In the genomic region with DNA sequence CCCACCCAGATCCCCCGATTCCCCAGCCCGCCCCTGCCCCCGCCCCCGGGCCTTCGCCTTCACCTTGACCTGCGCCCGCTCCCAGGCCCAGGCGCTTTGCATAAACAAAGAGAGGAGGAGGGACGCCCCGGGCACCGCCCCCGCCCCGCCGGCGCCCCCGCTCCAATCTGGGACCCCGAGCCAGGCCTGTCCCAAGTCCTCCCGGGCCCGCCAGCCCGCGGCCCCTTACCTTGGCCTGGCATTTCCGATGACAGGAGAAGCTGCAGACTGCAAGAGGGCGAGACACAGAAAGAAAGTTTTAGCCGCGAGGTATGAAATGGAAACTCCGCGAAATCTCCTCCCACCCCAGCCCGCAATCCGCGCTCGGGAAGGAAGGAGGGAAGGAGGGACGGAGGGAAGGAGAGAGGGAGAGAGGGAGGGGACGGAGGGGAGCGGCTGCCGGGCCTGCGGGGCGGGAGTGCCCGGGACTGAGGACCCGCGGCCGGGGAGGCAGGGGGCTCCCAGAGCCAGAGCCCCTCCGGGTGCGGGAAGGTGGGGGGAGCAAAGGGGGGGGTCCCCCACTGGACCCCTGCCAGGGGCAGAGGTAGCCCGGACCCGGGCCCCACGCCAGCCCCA, we compare ENCODE assay signal across 11 cellular contexts. TPM values are rescaled to one million over a fixed set of nuclear protein-coding genes. Genes with fewer than 3 reads are reported as not detected.
DNase-seq lines count a peak whose midpoint lies in the region; ATAC-seq, FAIRE-seq and TF ChIP-seq lines count a peak whose summit lies in the region.
"Had no signal": no experiment of that assay in that cellular context is flagged by ENCODE, and none has a peak within 500 bp of the region (broad histone marks: within the 10 kb centered on the region; RNA-seq: fewer than 3 reads in every experiment).

No MANE protein-coding gene starts in this region.

- FAIRE-seq in HepG2 (lab: Jason Lieb, UNC): no peak

- no peaks in the 10 kb centered on the region for H3K36me3 ChIP-seq in HepG2 (replicated peaks in 1 of 2; ENCODE audit: control insufficient read depth in 1 of 2, insufficient read depth in 2 of 2, low read length in 2 of 2)
- H3K36me3 ChIP-seq in spleen: no peaks in the 10 kb centered on the region

- ATAC-seq in HepG2 (peak; percentile 43), GM21367 (IDR thresholded peaks at IDR 0.05; ENCODE audit: unreplicated experiment) (no peak), HG02763 (IDR thresholded peaks at IDR 0.05; ENCODE audit: unreplicated experiment) (no peak)
- ATAC-seq: SK-N-SH treated with all-trans-retinoic acid at 6 μM for 48 hours had no signal

- H3K4me3 Mint-ChIP-seq in endothelial cell (ENCODE audit: unreplicated experiment): peak overlapping the region; percentile 86
- H3K4me3 Mint-ChIP-seq: IgD-negative memory B cell, naive B cell had no signal

- peak; percentile 36 for DNase-seq in NCI-H2227 treated with DMSO at 0.1 percent for 48 hours (lab: John Stamatoyannopoulos, UW)
- DNase-seq in endothelial cell (ENCODE audit: low spot score): no peak
- DNase-seq in HepG2 (ENCODE audit: low spot score): no peak
- DNase-seq in spleen: peak; percentile 65
- DNase-seq in NCI-H1436 treated with DMSO at 0.1 percent for 48 hours (lab: John Stamatoyannopoulos, UW): no peak
- no peak for DNase-seq in OCI-M2 (lab: John Stamatoyannopoulos, UW; ENCODE audit: unreplicated experiment)
- DNase-seq: naive B cell had no signal

- intact Hi-C loops in HepG2 (cut with micrococcal nuclease; ENCODE audit: unreplicated experiment): no loop called here
- intact Hi-C loops in spleen (cut with DNase I; ENCODE audit: low total_unique reads): no loop called here

- peaks cover 9% of the 10 kb centered on the region for H3K27me3 Mint-ChIP-seq in endothelial cell (ENCODE audit: unreplicated experiment)

- H3K27ac ChIP-seq in HepG2 (ENCODE audit: extremely low read length, insufficient read depth, low read length) (no peak overlapping the region), spleen (peak overlapping the region; percentile 35 to 77 (median 68))

- CTCF ChIA-PET in HepG2 (lab: Yijun Ruan, JAX; ENCODE audit: low intra/inter-chr PET ratio, low total read pairs): no interaction called here

- POLR2A ChIA-PET in HepG2 (lab: Yijun Ruan, JAX): no interaction called here

- peaks cover 24% of the 10 kb centered on the region for H3K4me1 Mint-ChIP-seq in endothelial cell (ENCODE audit: unreplicated experiment)
- H3K4me1 Mint-ChIP-seq: IgD-negative memory B cell had no signal

- peak overlapping the region; percentile 60 for H3K4me2 ChIP-seq in HepG2 (ENCODE audit: low read depth, low read length)

- BruUV-seq in HepG2 (replicated peaks; lab: Mats Ljungman, UMichigan): no TSS peak

- no peaks in the 10 kb centered on the region for H3K9me3 Mint-ChIP-seq in endothelial cell (ENCODE audit: unreplicated experiment)

- H3K4me1 ChIP-seq in HepG2 (ENCODE audit: insufficient read depth, low read length) (peaks cover 9% of the 10 kb centered on the region; the same call in 1 of the 2 replicates), spleen (peaks cover 0 to 66% (median 23%) of the 10 kb centered on the region in 6 donors)

- 3% methylated on average over 46 of the region's 46 CpGs for WGBS in HepG2 (ENCODE audit: low lambda C conversion rate)
- 37 to 71% (median 58%) methylated on average over 31 to 46 of the region's 46 CpGs for WGBS in spleen, 5 donors

- TF ChIP-seq CTCF in endothelial cell (IDR thresholded peaks at IDR 0.05; ENCODE audit: unreplicated experiment) (no peak), HepG2 (CRISPR knock-in tag; IDR thresholded peaks at IDR 0.05) (no peak), spleen (IDR thresholded peaks at IDR 0.05 in 8 of 11, conservative IDR thresholded peaks at IDR 0.05 in 3 of 11) (no peak)

- no peak overlapping the region for H3K27ac Mint-ChIP-seq in endothelial cell (ENCODE audit: unreplicated experiment)
- H3K27ac Mint-ChIP-seq: IgD-negative memory B cell, naive B cell had no signal

- H3K4me3 ChIP-seq in HepG2 (replicated peaks in 1 of 3; ENCODE audit: insufficient read depth in 1 of 3, low read depth in 2 of 3, low read length in 3 of 3) (peak overlapping the region; percentile 32 to 66 (median 50); a peak in 4 of 6 replicates), spleen (peak overlapping the region; percentile 21 to 69 (median 38))

- peaks cover 7 to 61% of the 10 kb centered on the region in 2 experiments; a peak in 4 of 5 replicates for H3K27me3 ChIP-seq in HepG2 (ENCODE audit: control insufficient read depth in 1 of 2, insufficient read depth in 2 of 2, low read length in 2 of 2)
- H3K27me3 ChIP-seq in spleen (replicated peaks in 1 of 7): no peaks in the 10 kb centered on the region

- in situ Hi-C loops in HepG2 (cut with HindIII; ENCODE audit: extremely low pct_ligation_motif_present, low pct_unique_long_range_greater_than_20kb): no loop called here

- TF ChIP-seq RAD21 in HepG2 (CRISPR knock-in tag; IDR thresholded peaks at IDR 0.05): no peak

- H3K79me2 ChIP-seq in HepG2 (ENCODE audit: insufficient read depth, low read length): no peaks in the 10 kb centered on the region

- no peak for TF ChIP-seq POLR2A in HepG2 (IDR thresholded peaks at IDR 0.05; ENCODE audit: insufficient read depth in 1 of 2, low read depth in 2 of 2, low read length in 2 of 2)
- TF ChIP-seq POLR2A in spleen (IDR thresholded peaks at IDR 0.05): no peak

- peaks cover 5% of the 10 kb centered on the region for H3K36me3 Mint-ChIP-seq in endothelial cell (ENCODE audit: low read depth, unreplicated experiment)
- H3K36me3 Mint-ChIP-seq: naive B cell had no signal

- no peak overlapping the region for H2AFZ ChIP-seq in HepG2 (ENCODE audit: low read length)

- no peaks in the 10 kb centered on the region for H3K9me3 ChIP-seq in HepG2 (ENCODE audit: low read length)
- H3K9me3 ChIP-seq in spleen: no peaks in the 10 kb centered on the region

- peak overlapping the region; percentile 14; the same call in 1 of the 2 replicates for H3K9ac ChIP-seq in HepG2 (ENCODE audit: insufficient read depth, low read depth, low read length)

- TF ChIP-seq EP300 in HepG2 (IDR thresholded peaks at IDR 0.05; ENCODE audit: low read depth in 2 of 2, low read length in 2 of 2): no peak
- TF ChIP-seq EP300 in HepG2 (CRISPR knock-in tag; IDR thresholded peaks at IDR 0.05; ENCODE audit: borderline replicate concordance): no peak

- H4K20me1 ChIP-seq in HepG2 (ENCODE audit: insufficient read depth, low read length): no peaks in the 10 kb centered on the region

TF ChIP-seq in HepG2, 621 proteins besides CTCF, POLR2A, EP300 and RAD21:
- peak; percentile 43 for TF ChIP-seq HNRNPK (IDR thresholded peaks at IDR 0.05; ENCODE audit: low read depth, low read length, poor library complexity, severe bottlenecking)
- no peak for TF ChIP-seq EZH2 (conservative IDR thresholded peaks at IDR 0.05; ENCODE audit: low read depth, low read length)
- 0 out of 2 replicates have a peak, but pooled peaks have one; percentile 15 for TF ChIP-seq ZNF501 (CRISPR knock-in tag; IDR thresholded peaks at IDR 0.05)
- TF ChIP-seq, protein P1, sequence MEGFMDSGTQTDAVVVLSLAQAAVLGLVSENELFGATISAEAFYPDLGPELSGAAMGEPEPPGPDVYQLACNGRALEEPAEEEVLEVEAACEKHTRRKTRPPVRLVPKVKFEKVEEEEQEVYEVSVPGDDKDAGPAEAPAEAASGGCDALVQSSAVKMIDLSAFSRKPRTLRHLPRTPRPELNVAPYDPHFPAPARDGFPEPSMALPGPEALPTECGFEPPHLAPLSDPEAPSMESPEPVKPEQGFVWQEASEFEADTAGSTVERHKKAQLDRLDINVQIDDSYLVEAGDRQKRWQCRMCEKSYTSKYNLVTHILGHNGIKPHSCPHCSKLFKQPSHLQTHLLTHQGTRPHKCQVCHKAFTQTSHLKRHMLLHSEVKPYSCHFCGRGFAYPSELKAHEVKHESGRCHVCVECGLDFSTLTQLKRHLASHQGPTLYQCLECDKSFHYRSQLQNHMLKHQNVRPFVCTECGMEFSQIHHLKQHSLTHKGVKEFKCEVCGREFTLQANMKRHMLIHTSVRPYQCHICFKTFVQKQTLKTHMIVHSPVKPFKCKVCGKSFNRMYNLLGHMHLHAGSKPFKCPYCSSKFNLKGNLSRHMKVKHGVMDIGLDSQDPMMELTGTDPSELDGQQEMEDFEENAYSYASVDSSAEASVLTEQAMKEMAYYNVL (CRISPR knock-in tag; IDR thresholded peaks at IDR 0.05; ENCODE audit: borderline replicate concordance): peak; percentile 59; the same call in 1 of the 2 replicates

RNA-seq across cellular contexts. Expression of a gene that starts 24.2 kb away (rescaled TPM):
- total RNA-seq in endothelial cell (ENCODE audit: unreplicated experiment): 11.6 TPM
- total RNA-seq in HepG2 (2016; rRNA removed; fragmentation: Illumina TruSeq; extraction: Trizol): 1.9 TPM in 2 replicates
- 0.51 and 0.71 TPM in 2 replicates for total RNA-seq in HepG2 (2016; cell fraction: cytosol; rRNA removed; fragmentation: Illumina TruSeq; extraction: Trizol; ENCODE audit: low read depth)
- 1.1 and 1.7 TPM in 2 replicates for total RNA-seq in HepG2 (2016; cell fraction: insoluble cytoplasmic fraction; rRNA removed; fragmentation: Illumina TruSeq; extraction: Trizol)
- 1.9 and 2.2 TPM in 2 replicates for total RNA-seq in HepG2 (2016; cell fraction: membrane; rRNA removed; fragmentation: Illumina TruSeq; extraction: Trizol)
- total RNA-seq in HepG2 (2016; cell fraction: nucleus; rRNA removed; fragmentation: Illumina TruSeq; extraction: Trizol): 3.7 and 4.7 TPM in 2 replicates
- polyA plus RNA-seq in HepG2 (2011; rRNA removed): 118 and 127 TPM in 2 replicates
- polyA plus RNA-seq in HepG2 (2011; cell fraction: cytosol; rRNA removed): 72.1 and 78.8 TPM in 2 replicates
- polyA plus RNA-seq in HepG2 (2011; cell fraction: nucleus; rRNA removed): 302 and 373 TPM in 2 replicates
- 63.6 and 87.8 TPM in 2 replicates for polyA plus RNA-seq in HepG2 (2012)
- polyA plus RNA-seq in HepG2 (2016; cell fraction: cytosol; fragmentation: Illumina TruSeq; extraction: Trizol; ENCODE audit: low read depth): 0.35 and 0.62 TPM in 2 replicates
- 1.3 and 1.7 TPM in 2 replicates for polyA plus RNA-seq in HepG2 (2016; cell fraction: insoluble cytoplasmic fraction; fragmentation: Illumina TruSeq; extraction: Trizol; ENCODE audit: low read depth)
- polyA plus RNA-seq in HepG2 (2016; cell fraction: membrane; fragmentation: Illumina TruSeq; extraction: Trizol; ENCODE audit: low read depth): 0.73 and 0.90 TPM in 2 replicates
- polyA plus RNA-seq in HepG2 (2016; cell fraction: nucleus; fragmentation: Illumina TruSeq; extraction: Trizol; ENCODE audit: insufficient read depth, low read depth): 1.9 and 2.0 TPM in 2 replicates
- polyA minus RNA-seq in HepG2 (2011; rRNA and poly(A)+ RNA removed; ENCODE audit: low replicate concordance): 3.6 and 445 TPM in 2 replicates
- polyA minus RNA-seq in HepG2 (2011; cell fraction: cytosol; rRNA and poly(A)+ RNA removed): 116 and 155 TPM in 2 replicates
- 504 and 544 TPM in 2 replicates for polyA minus RNA-seq in HepG2 (2011; cell fraction: nucleus; rRNA and poly(A)+ RNA removed)
- 100 to 1,000 TPM; 170 to 580 (median 273) TPM for total RNA-seq in spleen
- polyA plus RNA-seq in spleen: 10 to 100 TPM in 1 of 3 donors, 1 to 10 TPM in 2; 6.9 to 48.7 (median 8.6) TPM
- polyA plus RNA-seq: IgD-negative memory B cell had no signal

Comparison
In these comparisons a context has a peak if more than half of its experiments do, and no peak if none do; other contexts are left out.
1. DNase-seq: peak in NCI-H2227 treated with DMSO at 0.1 percent for 48 hours (single experiment) and spleen (single experiment); none in endothelial cell (single experiment), HepG2 (single experiment), NCI-H1436 treated with DMSO at 0.1 percent for 48 hours (single experiment) and OCI-M2 (single experiment).
2. RNA of a gene that starts 24.2 kb away (total RNA-seq): 170 to 580 TPM in spleen; 11.6 TPM in endothelial cell (single experiment) and 0.51 to 4.7 TPM in HepG2; every median in the first group is over 10 times any median in the second.